ENCODE assay signal across 8 cellular contexts in genomic region chr11:68843703-68844312, GRCh38. TPM values are rescaled to one million over a fixed set of nuclear protein-coding genes. Genes with fewer than 3 reads are reported as not detected.
DNase-seq lines count a peak whose midpoint lies in the region; ATAC-seq and TF ChIP-seq lines count a peak whose summit lies in the region.

No MANE protein-coding gene starts in this region.

- H3K27ac ChIP-seq in neural cell (ENCODE audit: low read length) (no peak overlapping the region), tibial nerve (peak overlapping the region in 2 of 4 donors; percentile 9 to 89)

- H3K27me3 ChIP-seq in neural cell (ENCODE audit: insufficient read depth, low read depth, low read length) (peaks cover 70% of the 10 kb centered on the region), tibial nerve (no peaks in the 10 kb centered on the region)

- 27 to 29% methylated on average over 39 to 52 of the region's 54 CpGs for WGBS in tibial nerve, 2 donors

- no peak overlapping the region for H2AFZ ChIP-seq in neural cell (ENCODE audit: low read depth, low read length)

- H3K79me2 ChIP-seq in neural cell (replicated peaks; ENCODE audit: insufficient read depth, low read length): no peaks in the 10 kb centered on the region

- peaks cover 0 to 50% (median 21%) of the 10 kb centered on the region in 4 donors for H3K4me1 ChIP-seq in tibial nerve

- no peaks in the 10 kb centered on the region for H3K36me3 ChIP-seq in neural cell (ENCODE audit: insufficient read depth, low read length)
- no peaks in the 10 kb centered on the region for H3K36me3 ChIP-seq in tibial nerve

- no peak overlapping the region for H3K9ac ChIP-seq in neural cell (ENCODE audit: low read length)

- no peak overlapping the region for H3K4me2 ChIP-seq in neural cell (ENCODE audit: low read length)

- TF ChIP-seq EP300 in neural cell (conservative IDR thresholded peaks at IDR 0.05; ENCODE audit: poor library complexity, severe bottlenecking): no peak
- TF ChIP-seq EP300 in tibial nerve (IDR thresholded peaks at IDR 0.05): no peak

- H3F3A ChIP-seq in neural cell (ENCODE audit: insufficient read depth, low read length, poor library complexity, severe bottlenecking): no peaks in the 10 kb centered on the region

- peak; percentile 58 for TF ChIP-seq RAD21 in neural cell (conservative IDR thresholded peaks at IDR 0.05)

- TF ChIP-seq POLR2A in erythroblast (IDR thresholded peaks at IDR 0.05; ENCODE audit: low read length) (no peak), tibial nerve (IDR thresholded peaks at IDR 0.05) (no peak)

- TF ChIP-seq CTCF in GM12872 (IDR thresholded peaks at IDR 0.05; ENCODE audit: insufficient read depth, low read depth, low read length) (peak; percentile 74), neural cell (IDR thresholded peaks at IDR 0.05; ENCODE audit: poor library complexity, severe bottlenecking) (peak; percentile 60), tibial nerve (IDR thresholded peaks at IDR 0.05) (peak; percentile 21 to 56 (median 41))

- H3K4me3 ChIP-seq in neural cell (ENCODE audit: low read length) (peak overlapping the region; percentile 60), tibial nerve (peak overlapping the region; percentile 1 to 84 (median 48))

- no peaks in the 10 kb centered on the region for H4K20me1 ChIP-seq in neural cell (ENCODE audit: insufficient read depth)

- DNase-seq in NCI-H526 (lab: John Stamatoyannopoulos, UW) (peak; percentile 86 to 97), erythroblast (lab: John Stamatoyannopoulos, UW) (peak; percentile 79 to 80), tibial nerve (ENCODE audit: low spot score in 2 of 2) (no peak), AG20443 (ENCODE audit: low spot score) (no peak)
- DNase-seq in activated CD8-positive, alpha-beta memory T cell treated with anti-CD3 and anti-CD28 coated beads for 1 hour (ENCODE audit: extremely low read depth in 1 of 2, low read depth in 1 of 2): peak; percentile 43 to 68

- no peaks in the 10 kb centered on the region for H3K9me2 ChIP-seq in neural cell (ENCODE audit: insufficient read depth, low read length)

- peak; percentile 43 for ATAC-seq in HG02981 (IDR thresholded peaks at IDR 0.05; ENCODE audit: unreplicated experiment)

- no peaks in the 10 kb centered on the region for H3K9me3 ChIP-seq in neural cell (ENCODE audit: low read length)
- no peaks in the 10 kb centered on the region for H3K9me3 ChIP-seq in tibial nerve

TF ChIP-seq in neural cell, 6 proteins besides CTCF, POLR2A, EP300 and RAD21:
- TF ChIP-seq POLR2AphosphoS5 (IDR thresholded peaks at IDR 0.05) (peak; percentile 10), SMC3 (conservative IDR thresholded peaks at IDR 0.05; ENCODE audit: poor library complexity) (peak; percentile 65), EZH2 (IDR thresholded peaks at IDR 0.05; ENCODE audit: borderline replicate concordance, insufficient read depth, low read length, poor library complexity, severe bottlenecking) (peak; percentile 77), MXI1 (conservative IDR thresholded peaks at IDR 0.05; ENCODE audit: poor library complexity, severe bottlenecking) (peak; percentile 20), TAF1 (IDR thresholded peaks at IDR 0.05; ENCODE audit: low read depth) (no peak)
- TF ChIP-seq, protein P1, sequence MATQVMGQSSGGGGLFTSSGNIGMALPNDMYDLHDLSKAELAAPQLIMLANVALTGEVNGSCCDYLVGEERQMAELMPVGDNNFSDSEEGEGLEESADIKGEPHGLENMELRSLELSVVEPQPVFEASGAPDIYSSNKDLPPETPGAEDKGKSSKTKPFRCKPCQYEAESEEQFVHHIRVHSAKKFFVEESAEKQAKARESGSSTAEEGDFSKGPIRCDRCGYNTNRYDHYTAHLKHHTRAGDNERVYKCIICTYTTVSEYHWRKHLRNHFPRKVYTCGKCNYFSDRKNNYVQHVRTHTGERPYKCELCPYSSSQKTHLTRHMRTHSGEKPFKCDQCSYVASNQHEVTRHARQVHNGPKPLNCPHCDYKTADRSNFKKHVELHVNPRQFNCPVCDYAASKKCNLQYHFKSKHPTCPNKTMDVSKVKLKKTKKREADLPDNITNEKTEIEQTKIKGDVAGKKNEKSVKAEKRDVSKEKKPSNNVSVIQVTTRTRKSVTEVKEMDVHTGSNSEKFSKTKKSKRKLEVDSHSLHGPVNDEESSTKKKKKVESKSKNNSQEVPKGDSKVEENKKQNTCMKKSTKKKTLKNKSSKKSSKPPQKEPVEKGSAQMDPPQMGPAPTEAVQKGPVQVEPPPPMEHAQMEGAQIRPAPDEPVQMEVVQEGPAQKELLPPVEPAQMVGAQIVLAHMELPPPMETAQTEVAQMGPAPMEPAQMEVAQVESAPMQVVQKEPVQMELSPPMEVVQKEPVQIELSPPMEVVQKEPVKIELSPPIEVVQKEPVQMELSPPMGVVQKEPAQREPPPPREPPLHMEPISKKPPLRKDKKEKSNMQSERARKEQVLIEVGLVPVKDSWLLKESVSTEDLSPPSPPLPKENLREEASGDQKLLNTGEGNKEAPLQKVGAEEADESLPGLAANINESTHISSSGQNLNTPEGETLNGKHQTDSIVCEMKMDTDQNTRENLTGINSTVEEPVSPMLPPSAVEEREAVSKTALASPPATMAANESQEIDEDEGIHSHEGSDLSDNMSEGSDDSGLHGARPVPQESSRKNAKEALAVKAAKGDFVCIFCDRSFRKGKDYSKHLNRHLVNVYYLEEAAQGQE (IDR thresholded peaks at IDR 0.05; ENCODE audit: borderline replicate concordance): no peak

RNA-seq across cellular contexts. Expression of gene CPT1A, which starts 2.1 kb away (rescaled TPM):
- 0.12 and 0.35 TPM in 2 replicates for polyA plus RNA-seq in neural cell
- 0.24 and 0.35 TPM in 2 replicates for polyA minus RNA-seq in neural cell
- 10 to 100 TPM; 32.9 to 84.9 (median 49.2) TPM for total RNA-seq in tibial nerve

RNA-seq across cellular contexts. Expression of gene MRPL21, which starts 59.8 kb away (rescaled TPM):
- polyA plus RNA-seq in neural cell: 137 and 139 TPM in 2 replicates
- 34.3 and 38.3 TPM in 2 replicates for polyA minus RNA-seq in neural cell
- total RNA-seq in tibial nerve: 10 to 100 TPM; 35.9 to 78.0 (median 49.8) TPM

RNA-seq across cellular contexts. Expression of gene IGHMBP2, which starts 59.9 kb away (rescaled TPM):
- polyA plus RNA-seq in neural cell: 9.5 and 12.9 TPM in 2 replicates
- 22.1 and 24.6 TPM in 2 replicates for polyA minus RNA-seq in neural cell
- 10 to 100 TPM; 12.9 to 29.4 (median 22.3) TPM for total RNA-seq in tibial nerve

Comparison
In these comparisons a context has a peak if more than half of its experiments do, and no peak if none do; other contexts are left out.
1. DNase-seq: peak in NCI-H526 (2 of 2), activated CD8-positive, alpha-beta memory T cell treated with anti-CD3 and anti-CD28 coated beads for 1 hour (2 of 2) and erythroblast (2 of 2); none in tibial nerve (0 of 2) and AG20443 (single experiment).
2. Peak in every context shown above with its lines, with median percentiles within 50 percentile points of each other: CTCF ChIP-seq.